In the genomic region with DNA sequence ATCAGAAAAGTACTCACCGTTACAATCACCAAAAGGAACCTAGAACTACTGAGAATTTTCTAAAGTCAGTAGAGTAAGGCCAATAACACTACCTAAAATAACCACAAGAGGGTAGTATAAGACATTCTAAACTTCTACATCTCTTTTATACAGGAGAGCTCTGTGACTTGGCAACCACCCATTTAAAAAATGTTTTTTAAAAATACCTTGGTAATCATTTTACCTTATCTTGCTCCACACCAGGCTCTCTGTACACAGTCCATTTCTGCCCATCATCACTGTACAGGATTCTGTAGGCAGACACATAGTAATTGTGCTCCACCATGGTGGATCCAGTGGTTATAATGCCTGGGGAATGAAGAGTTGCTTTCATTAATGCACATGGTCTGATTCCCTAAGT, we compare ENCODE assay signal across 8 cellular contexts. TPM values are rescaled to one million over a fixed set of nuclear protein-coding genes. Genes with fewer than 3 reads are reported as not detected.
DNase-seq lines count a peak whose midpoint lies in the region; ATAC-seq and TF ChIP-seq lines count a peak whose summit lies in the region.

No MANE protein-coding gene starts in this region.

- H3K9me3 Mint-ChIP-seq in MCF 10A (ENCODE audit: unreplicated experiment) (no peaks in the 10 kb centered on the region), type B pancreatic cell (no peaks in the 10 kb centered on the region)
- no peaks in the 10 kb centered on the region for H3K9me3 Mint-ChIP-seq in T-helper 2 cell treated with Interferon-gamma antibody and Interleukin-4, amounts not matched to agents 5 μg/mL and 100 μg/mL, for 36 hours

- H3K4me3 Mint-ChIP-seq in MCF 10A (ENCODE audit: unreplicated experiment), result no peak overlapping the region
- no peak overlapping the region for H3K4me3 Mint-ChIP-seq in type B pancreatic cell
- no peak overlapping the region for H3K4me3 Mint-ChIP-seq in T-helper 2 cell treated with Interferon-gamma antibody and Interleukin-4, amounts not matched to agents 5 μg/mL and 100 μg/mL, for 36 hours

- H3K27ac Mint-ChIP-seq in MCF 10A (ENCODE audit: low read depth, unreplicated experiment) (peak overlapping the region; percentile 27), type B pancreatic cell (no peak overlapping the region)
- no peak overlapping the region for H3K27ac Mint-ChIP-seq in T-helper 2 cell treated with Interferon-gamma antibody and Interleukin-4, amounts not matched to agents 5 μg/mL and 100 μg/mL, for 36 hours

- ATAC-seq in GM19455 (IDR thresholded peaks at IDR 0.05; ENCODE audit: unreplicated experiment), result peak; percentile 90
- peak; percentile 85 for ATAC-seq in HG03520 (IDR thresholded peaks at IDR 0.05; ENCODE audit: unreplicated experiment)

- DNase-seq in DMS79 (lab: John Stamatoyannopoulos, UW) (peak; percentile 17), NCI-H526 treated with DMSO at 0.1 percent for 48 hours (lab: John Stamatoyannopoulos, UW) (peak; percentile 31), MCF 10A (ENCODE audit: unreplicated experiment) (peak; percentile 50), kidney tubule cell (ENCODE audit: low spot score) (peak; percentile 58), type B pancreatic cell (ENCODE audit: extremely low spot score, unreplicated experiment) (no peak)
- DNase-seq in T-helper 2 cell treated with Interferon-gamma antibody and Interleukin-4, amounts not matched to agents 5 μg/mL and 100 μg/mL, for 36 hours (ENCODE audit: low spot score), result no peak

- CTCF ChIA-PET in MCF 10A (lab: Yijun Ruan, JAX), result interaction anchor here (0.5 to 10.2 kb wide), 37 partner anchors 8 to 1109 kb away, joined by 3 to 407 read pairs (median 4); a partner anchor contains a TSS

- POLR2A ChIA-PET in MCF 10A (lab: Yijun Ruan, JAX), result interaction anchor here (0.6 to 1.4 kb wide), 9 partner anchors 39 to 302 kb away, joined by 3 to 9 read pairs (median 5); a partner anchor contains a TSS

- intact Hi-C loops in MCF 10A (cut with micrococcal nuclease), result loop anchor here (1.0 to 10.0 kb wide), 5 partner anchors 85 to 935 kb away; a partner anchor contains a TSS

- TF ChIP-seq CTCF in MCF 10A (IDR thresholded peaks at IDR 0.05; ENCODE audit: unreplicated experiment), result peak; percentile 53
- TF ChIP-seq CTCF in type B pancreatic cell (conservative IDR thresholded peaks at IDR 0.05), result peak; percentile 91

- no TSS peak for BruUV-seq in MCF 10A (replicated peaks; lab: Mats Ljungman, UMichigan)

- H3K27me3 Mint-ChIP-seq in MCF 10A (ENCODE audit: insufficient read depth, unreplicated experiment) (no peaks in the 10 kb centered on the region), type B pancreatic cell (no peaks in the 10 kb centered on the region)
- H3K27me3 Mint-ChIP-seq in T-helper 2 cell treated with Interferon-gamma antibody and Interleukin-4, amounts not matched to agents 5 μg/mL and 100 μg/mL, for 36 hours (ENCODE audit: low read depth), result no peaks in the 10 kb centered on the region

- H3K4me1 Mint-ChIP-seq in MCF 10A (ENCODE audit: insufficient read depth, unreplicated experiment) (peaks cover 13% of the 10 kb centered on the region), type B pancreatic cell (ENCODE audit: unreplicated experiment) (no peaks in the 10 kb centered on the region)
- H3K4me1 Mint-ChIP-seq in T-helper 2 cell treated with Interferon-gamma antibody and Interleukin-4, amounts not matched to agents 5 μg/mL and 100 μg/mL, for 36 hours (ENCODE audit: low read depth), result no peaks in the 10 kb centered on the region

- peaks cover 59% of the 10 kb centered on the region for H3K36me3 Mint-ChIP-seq in MCF 10A (ENCODE audit: insufficient read depth, unreplicated experiment)
- peaks cover 19% of the 10 kb centered on the region for H3K36me3 Mint-ChIP-seq in type B pancreatic cell
- H3K36me3 Mint-ChIP-seq in T-helper 2 cell treated with Interferon-gamma antibody and Interleukin-4, amounts not matched to agents 5 μg/mL and 100 μg/mL, for 36 hours (ENCODE audit: low read depth), result no peaks in the 10 kb centered on the region

RNA-seq across cellular contexts. Expression of a gene that starts 54.4 kb away (rescaled TPM):
- 1.2 and 1.5 TPM in 2 replicates for total RNA-seq in MCF 10A (2022)
- total RNA-seq in type B pancreatic cell (ENCODE audit: low replicate concordance), result 16.5 and 21.9 TPM in 2 replicates

Comparison
In these comparisons a context has a peak if more than half of its experiments do, and no peak if none do; other contexts are left out.
1. DNase-seq: peak in DMS79 (single experiment), NCI-H526 treated with DMSO at 0.1 percent for 48 hours (single experiment), MCF 10A (single experiment) and kidney tubule cell (single experiment); none in type B pancreatic cell (single experiment) and T-helper 2 cell treated with Interferon-gamma antibody and Interleukin-4, amounts not matched to agents 5 μg/mL and 100 μg/mL, for 36 hours (single experiment).